Comparison of ENCODE assay signal across 8 cellular contexts in the genomic region with DNA sequence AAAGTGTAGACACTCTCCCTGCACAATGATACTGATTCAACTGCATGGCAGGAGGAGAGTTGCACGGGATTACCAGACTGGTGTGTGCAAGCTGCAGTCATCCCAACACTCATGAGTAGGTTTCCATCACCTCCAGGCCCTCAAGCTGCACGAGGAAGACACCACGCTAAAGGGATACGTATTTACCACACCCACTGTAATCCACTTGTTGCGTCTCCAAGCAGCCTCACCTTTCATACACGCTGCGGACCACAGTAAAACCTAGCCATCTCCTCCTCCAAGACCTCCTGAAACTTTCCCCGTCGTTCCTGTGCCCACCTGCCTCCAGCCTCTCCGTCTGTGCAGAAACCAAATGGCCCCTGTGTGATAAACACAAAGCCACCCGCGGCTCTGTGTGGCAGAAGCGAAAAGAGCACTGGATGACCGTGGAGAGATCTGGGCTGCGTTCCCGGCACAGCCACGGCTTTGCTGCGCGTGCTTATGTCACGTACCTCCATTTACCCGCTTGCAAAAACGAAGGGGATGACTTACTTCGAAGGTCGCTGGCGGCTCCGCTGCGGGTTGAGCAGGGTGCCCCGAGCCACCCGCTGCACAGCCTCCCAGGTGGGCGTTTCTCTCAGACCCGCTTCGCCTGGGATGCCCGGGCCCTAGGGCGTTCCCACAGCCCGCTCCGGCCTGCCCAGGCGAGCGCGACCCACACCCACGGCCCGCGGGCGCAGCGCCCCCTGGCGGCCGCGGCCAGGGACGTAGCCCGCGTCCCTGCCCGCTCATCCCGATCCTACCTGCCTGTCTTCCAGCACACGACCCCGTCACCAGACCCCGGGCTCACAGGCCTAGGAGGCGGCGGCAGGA. TPM values are rescaled to one million over a fixed set of nuclear protein-coding genes. Genes with fewer than 3 reads are reported as not detected.
DNase-seq lines count a peak whose midpoint lies in the region; ATAC-seq and TF ChIP-seq lines count a peak whose summit lies in the region.

No MANE protein-coding gene starts in this region.

- H3K79me2 ChIP-seq in parathyroid adenoma = peaks cover 10% of the 10 kb centered on the region

- peaks cover 0 to 4% of the 10 kb centered on the region in 2 donors for H3K36me3 Mint-ChIP-seq in activated naive CD4-positive, alpha-beta T cell treated with anti-CD3 and anti-CD28 coated beads, Interleukin-2, amount 50 U/mL, for 72 hours

- DNase-seq in Daoy (ENCODE audit: low read depth) = peak; percentile 77
- DNase-seq in HUDEP-2 (lab: John Stamatoyannopoulos, UW; ENCODE audit: unreplicated experiment in 76 of 76) = peak in 59 of 76 experiments; percentile 8 to 81 (median 36)
- no peak for DNase-seq in Panc1 (ENCODE audit: low read depth, low spot score)
- DNase-seq in activated naive CD4-positive, alpha-beta T cell treated with anti-CD3 and anti-CD28 coated beads, Interleukin-2, amount 50 U/mL, for 72 hours (ENCODE audit: low spot score in 2 of 2) = peak; percentile 70 to 71
- peak; percentile 67 to 69 for DNase-seq in cardiac muscle cell (ENCODE audit: low read depth in 1 of 2, low spot score in 1 of 2)
- DNase-seq in upper lobe of right lung = peak; percentile 85

- H3K36me3 ChIP-seq in Panc1 (ENCODE audit: control insufficient read depth, insufficient read depth, low read length) = peaks cover 3% of the 10 kb centered on the region; the same call in 1 of the 2 replicates
- H3K36me3 ChIP-seq in cardiac muscle cell = peaks cover 9% of the 10 kb centered on the region
- no peaks in the 10 kb centered on the region for H3K36me3 ChIP-seq in parathyroid adenoma (ENCODE audit: control insufficient read depth, insufficient read depth, low read length)
- H3K36me3 ChIP-seq in upper lobe of right lung = peaks cover 10% of the 10 kb centered on the region

- peak overlapping the region; percentile 99 for H2AFZ ChIP-seq in parathyroid adenoma

- ATAC-seq in GM21447 (IDR thresholded peaks at IDR 0.05; ENCODE audit: unreplicated experiment) (peak; percentile 66), Panc1 (peak; percentile 94), upper lobe of right lung (peak; percentile 96)
- ATAC-seq in activated naive CD4-positive, alpha-beta T cell treated with anti-CD3 and anti-CD28 coated beads, Interleukin-2, amount 50 U/mL, for 72 hours = peak; percentile 84

- H3K27ac ChIP-seq in Panc1 (ENCODE audit: low read length) (peak overlapping the region; percentile 80), cardiac muscle cell (peak overlapping the region; percentile 93), parathyroid adenoma (peak overlapping the region; percentile 75), upper lobe of right lung (peak overlapping the region; percentile 80)

- H3K27me3 ChIP-seq in Panc1 (ENCODE audit: control insufficient read depth, insufficient read depth, low read length) (no peaks in the 10 kb centered on the region), cardiac muscle cell (no peaks in the 10 kb centered on the region), parathyroid adenoma (ENCODE audit: control insufficient read depth, insufficient read depth, low read length) (no peaks in the 10 kb centered on the region), upper lobe of right lung (no peaks in the 10 kb centered on the region)

- H3K9me3 Mint-ChIP-seq in activated naive CD4-positive, alpha-beta T cell treated with anti-CD3 and anti-CD28 coated beads, Interleukin-2, amount 50 U/mL, for 72 hours = no peaks in the 10 kb centered on the region

- peak overlapping the region; percentile 85 to 97 for H3K27ac Mint-ChIP-seq in activated naive CD4-positive, alpha-beta T cell treated with anti-CD3 and anti-CD28 coated beads, Interleukin-2, amount 50 U/mL, for 72 hours

- H3K4me1 ChIP-seq in Panc1 (ENCODE audit: control insufficient read depth, insufficient read depth, low read length) (peaks cover 19% of the 10 kb centered on the region), cardiac muscle cell (ENCODE audit: low read depth) (peaks cover 28% of the 10 kb centered on the region), parathyroid adenoma (peaks cover 12% of the 10 kb centered on the region), upper lobe of right lung (peaks cover 14% of the 10 kb centered on the region)

- in situ Hi-C loops in Panc1 (cut with HindIII; ENCODE audit: low pct_unique_long_range_greater_than_20kb, low sequenced_read_pairs) = no loop called here

- TF ChIP-seq CTCF in Panc1 (IDR thresholded peaks at IDR 0.05) = peak; percentile 100
- TF ChIP-seq CTCF in cardiac muscle cell (IDR thresholded peaks at IDR 0.05; ENCODE audit: low read depth, low read length) = peak; percentile 69
- peak; percentile 97 for TF ChIP-seq CTCF in parathyroid adenoma (IDR thresholded peaks at IDR 0.05)
- peak; percentile 90 for TF ChIP-seq CTCF in upper lobe of right lung (IDR thresholded peaks at IDR 0.05)

- BruUV-seq in Panc1 (replicated peaks; lab: Mats Ljungman, UMichigan) = no TSS peak

- CTCF ChIA-PET in Panc1 (lab: Charles Lee) = interaction anchor here (0.7 to 2.5 kb wide), 3 partner anchors 10 to 122 kb away, joined by 3 to 11 read pairs (median 6); no protein-coding TSS in a partner anchor

- peak overlapping the region; percentile 94 for H3K4me2 ChIP-seq in parathyroid adenoma (ENCODE audit: low read length)

- intact Hi-C loops in Panc1 (cut with micrococcal nuclease; ENCODE audit: unreplicated experiment) (loop anchor here (1.0 kb wide), 1 partner anchor 122 kb away; no protein-coding TSS in a partner anchor), upper lobe of right lung (cut with DNase I) (loop anchor here (10.0 kb wide), 1 partner anchor 122 kb away; no protein-coding TSS in a partner anchor)

- POLR2A ChIA-PET in Panc1 (lab: Charles Lee) = no interaction called here

- H3K4me3 ChIP-seq in Panc1 (ENCODE audit: low read depth in 2 of 2, low read length in 2 of 2) (peak overlapping the region; percentile 73 to 96), cardiac muscle cell (peak overlapping the region; percentile 92), parathyroid adenoma (ENCODE audit: low read depth, low read length) (peak overlapping the region; percentile 100), upper lobe of right lung (peak overlapping the region; percentile 99)

- H3K9ac ChIP-seq in parathyroid adenoma = no peak overlapping the region

- H3K9me3 ChIP-seq in Panc1 (ENCODE audit: control insufficient read depth, insufficient read depth, low read depth, low read length) = no peaks in the 10 kb centered on the region
- no peaks in the 10 kb centered on the region for H3K9me3 ChIP-seq in cardiac muscle cell (ENCODE audit: low read depth)
- no peaks in the 10 kb centered on the region for H3K9me3 ChIP-seq in parathyroid adenoma (ENCODE audit: control insufficient read depth, low read length)
- no peaks in the 10 kb centered on the region for H3K9me3 ChIP-seq in upper lobe of right lung

RNA-seq across cellular contexts. Expression of a gene that starts 0.6 kb away (rescaled TPM):
- 10.0 and 28.5 TPM in 2 replicates for total RNA-seq in Daoy (2014; rRNA removed; shearing (Covaris generic))
- 35.1 TPM for total RNA-seq in Panc1 (2021; ENCODE audit: unreplicated experiment)
- 22.1 TPM for polyA plus RNA-seq in Panc1 (2012; ENCODE audit: insufficient read length)
- 10 to 100 TPM in 1 of 2 donors, 1 to 10 TPM in 1; 9.1 to 22.4 TPM for total RNA-seq in activated naive CD4-positive, alpha-beta T cell treated with anti-CD3 and anti-CD28 coated beads, Interleukin-2, amount 50 U/mL, for 72 hours
- total RNA-seq in cardiac muscle cell = 56.2 and 68.8 TPM in 2 replicates
- polyA plus RNA-seq in cardiac muscle cell = 92.0 and 97.2 TPM in 2 replicates
- total RNA-seq in upper lobe of right lung = 33.5 TPM

RNA-seq across cellular contexts. Expression of a gene that starts 14.5 kb away (rescaled TPM):
- not detected in 2 replicates for total RNA-seq in Daoy (2014; rRNA removed; shearing (Covaris generic))
- total RNA-seq in Panc1 (2021; ENCODE audit: unreplicated experiment) (not detected), cardiac muscle cell (not detected in 2 replicates), upper lobe of right lung (not detected)
- polyA plus RNA-seq in Panc1 (2012; ENCODE audit: insufficient read length) = not detected
- total RNA-seq in activated naive CD4-positive, alpha-beta T cell treated with anti-CD3 and anti-CD28 coated beads, Interleukin-2, amount 50 U/mL, for 72 hours = not detected
- not detected in 2 replicates for polyA plus RNA-seq in cardiac muscle cell

RNA-seq across cellular contexts. Expression of a gene that starts 35.8 kb away (rescaled TPM):
- not detected in 2 replicates for total RNA-seq in Daoy (2014; rRNA removed; shearing (Covaris generic))
- total RNA-seq in Panc1 (2021; ENCODE audit: unreplicated experiment) = not detected
- polyA plus RNA-seq in Panc1 (2012; ENCODE audit: insufficient read length) = not detected
- not detected for total RNA-seq in activated naive CD4-positive, alpha-beta T cell treated with anti-CD3 and anti-CD28 coated beads, Interleukin-2, amount 50 U/mL, for 72 hours
- not detected in 2 replicates for total RNA-seq in cardiac muscle cell
- polyA plus RNA-seq in cardiac muscle cell = 0.16 TPM in 1 of 2 replicates, not detected in the other
- not detected for total RNA-seq in upper lobe of right lung
